Comparison of ENCODE assay signal across 10 cellular contexts in genomic region chr11:6576471-6577373, GRCh38. TPM values are rescaled to one million over a fixed set of nuclear protein-coding genes. Genes with fewer than 3 reads are reported as not detected.
DNase-seq lines count a peak whose midpoint lies in the region; ATAC-seq and TF ChIP-seq lines count a peak whose summit lies in the region.
"Had no signal": no experiment of that assay in that cellular context is flagged by ENCODE, and none has a peak within 500 bp of the region (broad histone marks: within the 10 kb centered on the region; RNA-seq: fewer than 3 reads in every experiment).

No MANE protein-coding gene starts in this region.

- in situ Hi-C loops in SK-MEL-5 (cut with HindIII; ENCODE audit: low pct_unique_long_range_greater_than_20kb, low sequenced_read_pairs): no loop called here

- no peak for TF ChIP-seq POLR2A in spleen (IDR thresholded peaks at IDR 0.05)

- TF ChIP-seq CTCF in HFF-Myc (IDR thresholded peaks at IDR 0.05; ENCODE audit: low read depth, low read length, missing control alignments): no peak
- no peak for TF ChIP-seq CTCF in spleen (IDR thresholded peaks at IDR 0.05 in 8 of 11, conservative IDR thresholded peaks at IDR 0.05 in 3 of 11)

- DNase-seq in HFF-Myc (ENCODE audit: extremely low read depth, low read depth) (peak; percentile 83), SK-MEL-5 (ENCODE audit: low read depth, low spot score) (peak; percentile 88), globus pallidus (ENCODE audit: low spot score) (peak; percentile 97), spleen (no peak), NCI-H774 (lab: John Stamatoyannopoulos, UW) (no peak), NCI-H146 treated with DMSO at 0.1 percent for 48 hours (lab: John Stamatoyannopoulos, UW; ENCODE audit: unreplicated experiment) (no peak)
- DNase-seq: central memory CD4-positive, alpha-beta T cell; Peyer's patch had no signal

- peaks cover 0 to 2% (median 0%) of the 10 kb centered on the region in 8 donors for H3K9me3 ChIP-seq in spleen
- H3K9me3 ChIP-seq: Peyer's patch had no signal

- intact Hi-C loops in spleen (cut with DNase I; ENCODE audit: low total_unique reads): no loop called here

- peaks cover 0 to 10% (median 0%) of the 10 kb centered on the region in 6 donors for H3K36me3 ChIP-seq in spleen

- peak overlapping the region in 6 of 8 donors; percentile 21 to 74 (median 52) for H3K27ac ChIP-seq in spleen

- no peak for ATAC-seq in HG02571 (IDR thresholded peaks at IDR 0.05; ENCODE audit: unreplicated experiment)
- ATAC-seq in GM21423 (IDR thresholded peaks at IDR 0.05; ENCODE audit: unreplicated experiment): no peak

- 20 to 37% (median 29%) methylated on average over 5 to 6 of the region's 6 CpGs for WGBS in spleen, 5 donors

- H3K4me3 ChIP-seq in HFF-Myc (replicated peaks; ENCODE audit: low read depth, low read length): no peak overlapping the region
- H3K4me3 ChIP-seq in spleen: no peak overlapping the region
- H3K4me3 ChIP-seq: Peyer's patch had no signal

- peaks cover 10 to 22% (median 13%) of the 10 kb centered on the region in 6 donors for H3K4me1 ChIP-seq in spleen
- H3K4me1 ChIP-seq: Peyer's patch had no signal

- no peaks in the 10 kb centered on the region for H3K27me3 ChIP-seq in spleen (replicated peaks in 1 of 7)
- H3K27me3 ChIP-seq: Peyer's patch had no signal

RNA-seq across cellular contexts. Expression of gene RRP8, which starts 26.7 kb away (rescaled TPM):
- 32.5 and 35.5 TPM in 2 replicates for total RNA-seq in SK-MEL-5 (2014; rRNA removed; shearing (Covaris generic))
- 19.4 and 27.5 TPM in 2 replicates for polyA plus RNA-seq in SK-MEL-5 (2015; cell fraction: cytosol; rRNA removed)
- polyA plus RNA-seq in SK-MEL-5 (2015; cell fraction: nucleus; rRNA removed): 20.0 and 37.4 TPM in 2 replicates
- total RNA-seq in spleen: 10 to 100 TPM; 17.0 to 26.0 (median 22.7) TPM
- polyA plus RNA-seq in spleen: 10 to 100 TPM; 23.7 to 28.4 (median 26.5) TPM

RNA-seq across cellular contexts. Expression of gene ILK, which starts 26.9 kb away (rescaled TPM):
- total RNA-seq in SK-MEL-5 (2014; rRNA removed; shearing (Covaris generic)): 106 and 111 TPM in 2 replicates
- polyA plus RNA-seq in SK-MEL-5 (2015; cell fraction: cytosol; rRNA removed): 112 and 118 TPM in 2 replicates
- 109 and 131 TPM in 2 replicates for polyA plus RNA-seq in SK-MEL-5 (2015; cell fraction: nucleus; rRNA removed)
- total RNA-seq in spleen: 100 to 1,000 TPM; 122 to 194 (median 141) TPM
- polyA plus RNA-seq in spleen: 100 to 1,000 TPM in 1 of 3 donors, 10 to 100 TPM in 2; 71.4 to 108 (median 76.5) TPM

RNA-seq across cellular contexts. Expression of gene TAF10, which starts 35.3 kb away (rescaled TPM):
- total RNA-seq in SK-MEL-5 (2014; rRNA removed; shearing (Covaris generic)): 122 and 129 TPM in 2 replicates
- polyA plus RNA-seq in SK-MEL-5 (2015; cell fraction: cytosol; rRNA removed): 89.1 and 132 TPM in 2 replicates
- polyA plus RNA-seq in SK-MEL-5 (2015; cell fraction: nucleus; rRNA removed): 113 and 137 TPM in 2 replicates
- 100 to 1,000 TPM; 133 to 159 (median 148) TPM for total RNA-seq in spleen
- 100 to 1,000 TPM; 103 to 151 (median 140) TPM for polyA plus RNA-seq in spleen

RNA-seq across cellular contexts. Expression of gene TPP1, which starts 42.5 kb away (rescaled TPM):
- 84.3 and 91.7 TPM in 2 replicates for total RNA-seq in SK-MEL-5 (2014; rRNA removed; shearing (Covaris generic))
- polyA plus RNA-seq in SK-MEL-5 (2015; cell fraction: cytosol; rRNA removed): 712 and 729 TPM in 2 replicates
- polyA plus RNA-seq in SK-MEL-5 (2015; cell fraction: nucleus; rRNA removed): 352 and 406 TPM in 2 replicates
- 100 to 1,000 TPM; 159 to 306 (median 232) TPM for total RNA-seq in spleen
- polyA plus RNA-seq in spleen: 10 to 100 TPM; 54.9 to 61.6 (median 60.6) TPM

Comparison
In these comparisons a context has a peak if more than half of its experiments do, and no peak if none do; other contexts are left out.
1. DNase-seq: peak in HFF-Myc (single experiment), SK-MEL-5 (single experiment) and globus pallidus (single experiment); none in spleen (single experiment), NCI-H774 (single experiment) and NCI-H146 treated with DMSO at 0.1 percent for 48 hours (single experiment).